Comparison of ENCODE assay signal across 15 cellular contexts in the genomic region with DNA sequence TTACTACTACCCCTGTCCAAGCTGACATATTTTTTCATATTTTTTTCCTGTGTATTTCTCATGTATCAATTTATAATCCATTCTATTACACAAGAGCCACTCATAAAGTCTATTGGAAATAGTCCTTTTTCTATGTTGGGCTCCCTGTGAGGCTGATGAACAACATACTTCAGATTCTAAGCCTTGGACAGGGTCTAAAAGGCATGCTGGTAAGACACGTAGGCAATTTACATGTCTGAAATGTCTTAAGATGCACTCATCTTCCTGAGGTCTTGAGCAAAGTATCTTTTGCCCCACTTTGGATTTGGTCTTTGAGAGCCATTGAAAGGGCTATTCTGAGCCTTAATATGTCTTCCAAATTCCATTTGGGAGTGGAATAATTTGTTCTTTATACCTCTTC. TPM values are rescaled to one million over a fixed set of nuclear protein-coding genes. Genes with fewer than 3 reads are reported as not detected.
DNase-seq lines count a peak whose midpoint lies in the region; ATAC-seq, FAIRE-seq and TF ChIP-seq lines count a peak whose summit lies in the region.
"Had no signal": no experiment of that assay in that cellular context is flagged by ENCODE, and none has a peak within 500 bp of the region (broad histone marks: within the 10 kb centered on the region; RNA-seq: fewer than 3 reads in every experiment).

No MANE protein-coding gene starts in this region.

- H3K27me3 ChIP-seq in GM12878 (replicated peaks in 1 of 2; ENCODE audit: control insufficient read depth in 2 of 2, insufficient read depth in 2 of 2, low read length in 1 of 2) (no peaks in the 10 kb centered on the region), trophoblast cell (ENCODE audit: insufficient read depth, low read length) (no peaks in the 10 kb centered on the region), upper lobe of left lung (no peaks in the 10 kb centered on the region)
- H3K27me3 ChIP-seq: BLaER1 treated with 17β-estradiol and CSF1 and Interleukin-3, amounts not matched to agents 10 nM and 100 nM had no signal

- TF ChIP-seq CTCF in AG04449 (IDR thresholded peaks at IDR 0.05; ENCODE audit: insufficient read depth, low read length, missing control alignments) (no peak), AG10803 (conservative IDR thresholded peaks at IDR 0.05; ENCODE audit: low read length) (no peak), GM12878 (IDR thresholded peaks at IDR 0.05 in 2 of 3, conservative IDR thresholded peaks at IDR 0.05 in 1 of 3; ENCODE audit: control insufficient read depth in 2 of 3, extremely low read depth in 1 of 3, insufficient read depth in 1 of 3, low read depth in 3 of 3, low read length in 3 of 3) (no peak), upper lobe of left lung (IDR thresholded peaks at IDR 0.05) (no peak)

- no peak for TF ChIP-seq POLR2A in GM12878 (IDR thresholded peaks at IDR 0.05; ENCODE audit: low read depth, low read length)
- TF ChIP-seq POLR2A in upper lobe of left lung (IDR thresholded peaks at IDR 0.05) = no peak

- no peaks in the 10 kb centered on the region for H3K79me1 ChIP-seq in trophoblast cell (ENCODE audit: low read length)

- H3K27ac ChIP-seq in GM12878 (ENCODE audit: control insufficient read depth, insufficient read depth) (no peak overlapping the region), trophoblast cell (ENCODE audit: low read depth, low read length) (no peak overlapping the region), upper lobe of left lung (no peak overlapping the region)
- H3K27ac ChIP-seq: A549; BLaER1 treated with 17β-estradiol and CSF1 and Interleukin-3, amounts not matched to agents 10 nM and 100 nM had no signal

- H2BK120ac ChIP-seq in trophoblast cell (ENCODE audit: insufficient read depth, low read length, poor library complexity) = no peak overlapping the region

- no peaks in the 10 kb centered on the region for H3K79me2 ChIP-seq in GM12878 (ENCODE audit: control insufficient read depth, insufficient read depth, low read length)
- no peaks in the 10 kb centered on the region for H3K79me2 ChIP-seq in trophoblast cell (ENCODE audit: control insufficient read depth, insufficient read depth, low read length, poor library complexity)

- BruUV-seq in GM12878 (replicated peaks; lab: Mats Ljungman, UMichigan) = no TSS peak

- CTCF ChIA-PET in AG04449 (lab: Yijun Ruan, JAX) (interaction anchor here (1.3 kb wide), 1 partner anchor 100 kb away, joined by 3 read pairs; no protein-coding TSS in a partner anchor), GM12878 (lab: Yijun Ruan, JAX) (interaction anchor here (0.6 to 0.7 kb wide), 2 partner anchors 13 to 222 kb away, joined by 3 read pairs; no protein-coding TSS in a partner anchor)

- POLR2A ChIA-PET in AG04449 (lab: Yijun Ruan, JAX) = no interaction called here
- POLR2A ChIA-PET in GM12878 (lab: Charles Lee) = no interaction called here

- TF ChIP-seq EP300 in GM12878 (IDR thresholded peaks at IDR 0.05; ENCODE audit: borderline replicate concordance in 1 of 2, control insufficient read depth in 1 of 2, low read depth in 2 of 2, low read length in 2 of 2) (no peak), upper lobe of left lung (IDR thresholded peaks at IDR 0.05) (no peak)

- no peaks in the 10 kb centered on the region for H3K4me1 ChIP-seq in GM12878 (ENCODE audit: control insufficient read depth, insufficient read depth, low read length)
- no peaks in the 10 kb centered on the region for H3K4me1 ChIP-seq in trophoblast cell (ENCODE audit: control insufficient read depth in 1 of 2, insufficient read depth in 2 of 2, low read length in 2 of 2)
- no peaks in the 10 kb centered on the region for H3K4me1 ChIP-seq in upper lobe of left lung
- H3K4me1 ChIP-seq: A549; BLaER1 treated with 17β-estradiol and CSF1 and Interleukin-3, amounts not matched to agents 10 nM and 100 nM; HAP-1 had no signal

- H4K20me1 ChIP-seq in GM12878 (ENCODE audit: control insufficient read depth, insufficient read depth) = no peaks in the 10 kb centered on the region
- H4K20me1 ChIP-seq: BLaER1 treated with 17β-estradiol and CSF1 and Interleukin-3, amounts not matched to agents 10 nM and 100 nM had no signal

- FAIRE-seq in GM12878 (lab: Jason Lieb, UNC) = no peak
- FAIRE-seq: A549, G401.6, H1 had no signal

- TF ChIP-seq RAD21 in GM12878 (IDR thresholded peaks at IDR 0.05; ENCODE audit: insufficient read depth, low read depth, low read length) = no peak

- in situ Hi-C loops in GM12878 (cut with MboI) = no loop called here

- no peak overlapping the region for H3K18ac ChIP-seq in trophoblast cell (ENCODE audit: low read length)

- H3K9ac ChIP-seq in GM12878 (ENCODE audit: control insufficient read depth, insufficient read depth, low read length) (no peak overlapping the region), trophoblast cell (ENCODE audit: low read length) (no peak overlapping the region)
- H3K9ac ChIP-seq: BLaER1 treated with 17β-estradiol and CSF1 and Interleukin-3, amounts not matched to agents 10 nM and 100 nM had no signal

- H3K9me3 ChIP-seq in GM12878 (replicated peaks; ENCODE audit: control insufficient read depth, insufficient read depth, low read length) (no peaks in the 10 kb centered on the region), trophoblast cell (ENCODE audit: insufficient read depth, low read depth, low read length) (no peaks in the 10 kb centered on the region), upper lobe of left lung (no peaks in the 10 kb centered on the region)
- H3K9me3 ChIP-seq: A549, HAP-1 had no signal

- no peak overlapping the region for H4K12ac ChIP-seq in trophoblast cell (ENCODE audit: low read depth, low read length)

- intact Hi-C loops in GM12878 (cut with micrococcal nuclease; ENCODE audit: unreplicated experiment) = no loop called here
- intact Hi-C loops in Right ventricle myocardium superior (cut with DNase I) = no loop called here

- H2BK5ac ChIP-seq in trophoblast cell (ENCODE audit: low read depth, low read length, poor library complexity) = no peak overlapping the region

- no peak overlapping the region for H3K4ac ChIP-seq in trophoblast cell (ENCODE audit: low read depth, low read length)

- no peak overlapping the region for H2AK5ac ChIP-seq in trophoblast cell (ENCODE audit: low read length)

- WGBS in GM12878 (ENCODE audit: insufficient coverage, insufficient replicate concordance, low lambda C conversion rate, missing lambda C conversion rate) = 100% methylated on average over 1 of the region's 1 CpG
- no CpG with 5 or more reads among the region's 1 CpG for WGBS in trophoblast cell (ENCODE audit: extremely low coverage, insufficient coverage, insufficient read length)
- 57 to 76% methylated on average over 1 of the region's 1 CpG for WGBS in upper lobe of left lung, 2 donors

- H3K4me2 ChIP-seq in GM12878 (ENCODE audit: control insufficient read depth, insufficient read depth) (no peak overlapping the region), trophoblast cell (ENCODE audit: low read length) (no peak overlapping the region)
- H3K4me2 ChIP-seq: A549; BLaER1 treated with 17β-estradiol and CSF1 and Interleukin-3, amounts not matched to agents 10 nM and 100 nM had no signal

- H2BK12ac ChIP-seq in trophoblast cell (ENCODE audit: low read length) = no peak overlapping the region

- H4K91ac ChIP-seq in trophoblast cell (ENCODE audit: low read depth, low read length) = no peak overlapping the region

- ATAC-seq in GM12878 = no peak
- no peak for ATAC-seq in upper lobe of left lung (ENCODE audit: low FRiP score in 2 of 2)
- no peak for ATAC-seq in Right ventricle myocardium superior (ENCODE audit: poor library complexity)
- ATAC-seq: A549 had no signal

- H3K23ac ChIP-seq in trophoblast cell (ENCODE audit: low read length) = no peak overlapping the region

- SMC1A ChIA-PET in GM12878 (lab: Charles Lee; ENCODE audit: uncharacterized antibody, unreplicated experiment) = interaction anchor here (0.7 to 1.5 kb wide), 2 partner anchors 14 to 256 kb away, joined by 3 to 4 read pairs; no protein-coding TSS in a partner anchor

- no peak overlapping the region for H2AFZ ChIP-seq in GM12878 (ENCODE audit: control insufficient read depth, low read depth, low read length)
- no peak overlapping the region for H2AFZ ChIP-seq in trophoblast cell (ENCODE audit: insufficient read depth, low read length, poor library complexity)

- H3K4me3 ChIP-seq in AG04449 (ENCODE audit: low read depth, low read length) (no peak overlapping the region), AG10803 (ENCODE audit: low read length) (no peak overlapping the region), GM12878 (no peak overlapping the region), trophoblast cell (ENCODE audit: low read depth, low read length) (no peak overlapping the region), upper lobe of left lung (no peak overlapping the region)
- H3K4me3 ChIP-seq: A549; BLaER1 treated with 17β-estradiol and CSF1 and Interleukin-3, amounts not matched to agents 10 nM and 100 nM; HAP-1 had no signal

- no peak overlapping the region for H3K14ac ChIP-seq in trophoblast cell (ENCODE audit: low read length)

- H3K36me3 ChIP-seq in GM12878 (ENCODE audit: control insufficient read depth in 2 of 2, insufficient read depth in 2 of 2, low read length in 1 of 2) (peaks cover 4 to 8% of the 10 kb centered on the region in 2 experiments; a peak in 2 of 4 replicates), trophoblast cell (ENCODE audit: control insufficient read depth in 1 of 2, insufficient read depth in 2 of 2, low read length in 2 of 2) (peaks cover 9 to 10% of the 10 kb centered on the region in 2 experiments), upper lobe of left lung (peaks cover 4 to 37% (median 16%) of the 10 kb centered on the region in 4 donors)

- DNase-seq in AG04449 (ENCODE audit: low read depth, low spot score) = peak; percentile 10
- peak; percentile 1 for DNase-seq in AG10803 (ENCODE audit: low read depth)
- DNase-seq in GM12878 (ENCODE audit: low read depth, low spot score) = no peak
- peak; percentile 69 to 92 for DNase-seq in trophoblast cell
- no peak for DNase-seq in upper lobe of left lung
- DNase-seq in Right ventricle myocardium superior = no peak
- DNase-seq: Calu3; CD4-positive, CD25-positive, alpha-beta regulatory T cell; DMS 273 treated with DMSO at 0.1 percent for 48 hours; EL had no signal

- RAD21 ChIA-PET in GM12878 (lab: Charles Lee; ENCODE audit: unreplicated experiment) = no interaction called here

- no peak overlapping the region for H4K8ac ChIP-seq in trophoblast cell (ENCODE audit: low read depth, low read length)

RNA-seq across cellular contexts. Expression of a gene that starts 31.8 kb away (rescaled TPM):
- 201 and 206 TPM in 2 replicates for total RNA-seq in GM12878 (2013; cell fraction: nucleolus; rRNA removed)
- total RNA-seq in GM12878 (2014; rRNA removed) (89.6 and 104 TPM in 2 replicates), GM12878 (2014; rRNA removed; fragmentation: Illumina TruSeq; extraction: Trizol) (107 and 109 TPM in 2 replicates), GM12878 (2021) (89.1 and 90.6 TPM in 2 replicates), upper lobe of left lung (100 to 1,000 TPM in 1 of 6 donors, 10 to 100 TPM in 5; 31.5 to 104 (median 82.9) TPM), Right ventricle myocardium superior (121 TPM)
- polyA plus RNA-seq in GM12878 (2011; ENCODE audit: low read depth) = 108 TPM
- polyA plus RNA-seq in GM12878 (2011; rRNA removed) (178 and 255 TPM in 2 replicates), GM12878 (2014; fragmentation: Illumina TruSeq; extraction: Trizol) (196 and 261 TPM in 2 replicates), GM12878 (2014; fragmentation: Nextera tagmentation; extraction: Ambion mirVana) (100 to 1,000 TPM; 131 to 141 TPM), GM12878 (2014; rRNA removed) (93.4 and 108 TPM in 2 replicates), GM12878 (2016; fragmentation: Nextera tagmentation; extraction: Ambion mirVana) (100 to 1,000 TPM; 146 to 148 TPM)
- polyA plus RNA-seq in GM12878 (2011; cell fraction: cytosol; rRNA removed) = 84.6 and 88.1 TPM in 2 replicates
- polyA plus RNA-seq in GM12878 (2011; cell fraction: nucleus; rRNA removed) = 76.2 and 80.2 TPM in 2 replicates
- polyA plus RNA-seq in GM12878 (2012) = 99.9 and 107 TPM in 2 replicates
- polyA minus RNA-seq in GM12878 (2011; rRNA and poly(A)+ RNA removed) = 53.7 and 65.8 TPM in 2 replicates
- 35.5 and 40.1 TPM in 2 replicates for polyA minus RNA-seq in GM12878 (2011; cell fraction: cytosol; rRNA and poly(A)+ RNA removed)
- 64.0 and 117 TPM in 2 replicates for polyA minus RNA-seq in GM12878 (2011; cell fraction: nucleus; rRNA and poly(A)+ RNA removed)
- 149 and 153 TPM in 2 replicates for polyA plus RNA-seq in trophoblast cell (2013)

RNA-seq across cellular contexts. Expression of a gene that starts 43.9 kb away (rescaled TPM):
- total RNA-seq in GM12878 (2013; cell fraction: nucleolus; rRNA removed) = 13.6 and 14.8 TPM in 2 replicates
- total RNA-seq in GM12878 (2014; rRNA removed) (74.3 and 82.6 TPM in 2 replicates), GM12878 (2014; rRNA removed; fragmentation: Illumina TruSeq; extraction: Trizol) (42.1 and 42.4 TPM in 2 replicates), GM12878 (2021) (44.5 and 53.7 TPM in 2 replicates), upper lobe of left lung (100 to 1,000 TPM in 1 of 6 donors, 10 to 100 TPM in 5; 27.7 to 172 (median 37.9) TPM), Right ventricle myocardium superior (16.6 TPM)
- polyA plus RNA-seq in GM12878 (2011; ENCODE audit: low read depth) = 55.1 TPM
- polyA plus RNA-seq in GM12878 (2011; rRNA removed) (100 and 114 TPM in 2 replicates), GM12878 (2014; fragmentation: Illumina TruSeq; extraction: Trizol) (26.2 and 70.2 TPM in 2 replicates), GM12878 (2014; fragmentation: Nextera tagmentation; extraction: Ambion mirVana) (10 to 100 TPM; 60.1 to 65.1 TPM), GM12878 (2014; rRNA removed) (69.9 and 88.7 TPM in 2 replicates), GM12878 (2016; fragmentation: Nextera tagmentation; extraction: Ambion mirVana) (100 to 1,000 TPM; 135 to 140 TPM)
- polyA plus RNA-seq in GM12878 (2011; cell fraction: cytosol; rRNA removed) = 74.0 and 96.8 TPM in 2 replicates
- 53.2 and 71.9 TPM in 2 replicates for polyA plus RNA-seq in GM12878 (2011; cell fraction: nucleus; rRNA removed)
- 43.1 and 65.6 TPM in 2 replicates for polyA plus RNA-seq in GM12878 (2012)
- polyA minus RNA-seq in GM12878 (2011; rRNA and poly(A)+ RNA removed) = 23.6 and 34.9 TPM in 2 replicates
- polyA minus RNA-seq in GM12878 (2011; cell fraction: cytosol; rRNA and poly(A)+ RNA removed) = 6.3 and 20.0 TPM in 2 replicates
- 19.2 and 26.4 TPM in 2 replicates for polyA minus RNA-seq in GM12878 (2011; cell fraction: nucleus; rRNA and poly(A)+ RNA removed)
- 88.6 and 89.3 TPM in 2 replicates for polyA plus RNA-seq in trophoblast cell (2013)

Comparison
In these comparisons a context has a peak if more than half of its experiments do, and no peak if none do; other contexts are left out.
1. DNase-seq: peak in AG04449 (single experiment), AG10803 (single experiment) and trophoblast cell (2 of 2); none in GM12878 (single experiment), upper lobe of left lung (0 of 2) and Right ventricle myocardium superior (single experiment).